In genomic region chr17:4119299-4119698, GRCh38 we compare ENCODE assay signal across 9 cellular contexts.
"Had no signal": no experiment of that assay in that cellular context is flagged by ENCODE, and none has a peak within 500 bp of the region (broad histone marks: within the 10 kb centered on the region; RNA-seq: fewer than 3 reads in every experiment).

No MANE protein-coding gene starts in this region.

- H3K4me3 ChIP-seq: GM23248, HAP-1 had no signal

- H3K27ac Mint-ChIP-seq: HFFc6, IgD-negative memory B cell had no signal

- H3K9me3 Mint-ChIP-seq: HFFc6, IgD-negative memory B cell had no signal

- H2AFZ ChIP-seq: GM23248 had no signal

- H3K4me1 ChIP-seq: HAP-1 had no signal

- H3K36me3 Mint-ChIP-seq: IgD-negative memory B cell had no signal

- DNase-seq: GM23248, GOT3, H7, HFFc6 had no signal

- H3K4me3 Mint-ChIP-seq: HFFc6, IgD-negative memory B cell had no signal

- H3K27ac ChIP-seq: GM23248, HL-60 had no signal

- H3K9me3 ChIP-seq: HAP-1 had no signal

- ATAC-seq: HCT116, HepG2 had no signal

- H3K27me3 Mint-ChIP-seq: IgD-negative memory B cell had no signal
